ENCODE assay signal across 1 cellular context in genomic region chrX:133437771-133438170, GRCh38.
TF ChIP-seq lines count a peak whose summit lies in the region.

No MANE protein-coding gene starts in this region.

TF ChIP-seq in H1, 55 proteins besides CTCF, POLR2A, EP300 and RAD21:
- TF ChIP-seq SP4 (IDR thresholded peaks at IDR 0.05; ENCODE audit: low read length) (no peak), ATF2 (IDR thresholded peaks at IDR 0.05; ENCODE audit: low read length) (no peak), RBBP5 (IDR thresholded peaks at IDR 0.05; ENCODE audit: borderline replicate concordance, low read depth, low read length) (no peak), SRF (IDR thresholded peaks at IDR 0.05; ENCODE audit: low read depth, low read length) (no peak), GABPA (IDR thresholded peaks at IDR 0.05; ENCODE audit: borderline replicate concordance, insufficient read depth, low read length) (no peak), USF2 (IDR thresholded peaks at IDR 0.05; ENCODE audit: low read length) (no peak), CHD7 (IDR thresholded peaks at IDR 0.05; ENCODE audit: insufficient replicate concordance, low read length) (no peak), JUND (IDR thresholded peaks at IDR 0.05; ENCODE audit: low read length) (no peak), EGR1 (IDR thresholded peaks at IDR 0.05; ENCODE audit: borderline replicate concordance, low read depth, low read length) (no peak), JUN (IDR thresholded peaks at IDR 0.05; ENCODE audit: low read depth, low read length) (no peak)
